12 cellular contexts compared by ENCODE assay signal in the genomic region with DNA sequence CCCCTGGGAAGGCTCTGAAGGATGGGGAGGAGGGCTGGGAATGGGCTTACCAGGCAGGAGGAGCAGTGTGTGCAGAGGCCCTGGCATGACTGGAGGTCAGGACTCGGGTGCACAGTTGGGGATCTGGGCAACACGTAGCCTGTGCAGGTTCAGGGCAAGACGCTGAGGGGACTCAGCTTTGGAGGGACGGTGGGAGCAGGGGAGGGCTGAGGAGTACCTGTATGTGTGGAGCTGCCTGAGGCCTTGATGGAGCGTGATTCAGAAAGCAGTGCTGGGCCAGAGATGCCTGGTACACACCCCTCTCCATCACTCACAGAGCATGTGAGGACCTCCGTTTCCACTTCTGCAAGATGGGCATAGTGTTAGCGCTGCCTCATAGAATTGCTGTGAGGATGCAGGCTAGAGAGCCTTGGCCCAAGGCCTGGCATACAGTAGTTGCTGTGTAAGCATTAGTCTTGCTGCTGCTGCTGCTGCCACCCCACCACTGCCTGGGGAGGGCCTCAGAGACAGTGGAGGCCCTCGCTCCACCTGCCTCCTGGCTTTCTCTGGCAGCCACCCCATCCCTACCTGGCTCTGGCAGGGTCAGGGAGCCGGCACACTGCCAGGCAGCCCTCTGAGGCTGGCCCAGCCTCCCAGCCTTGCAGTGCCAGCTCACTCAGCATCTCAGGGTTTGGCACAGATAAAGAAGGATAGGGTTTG. TPM values are rescaled to one million over a fixed set of nuclear protein-coding genes. Genes with fewer than 3 reads are reported as not detected.
DNase-seq lines count a peak whose midpoint lies in the region; ATAC-seq and TF ChIP-seq lines count a peak whose summit lies in the region.
"Had no signal": no experiment of that assay in that cellular context is flagged by ENCODE, and none has a peak within 500 bp of the region (broad histone marks: within the 10 kb centered on the region; RNA-seq: fewer than 3 reads in every experiment).

No MANE protein-coding gene starts in this region.

- no peak for ATAC-seq in GM21723 (IDR thresholded peaks at IDR 0.05; ENCODE audit: unreplicated experiment)
- ATAC-seq in HG03469 (IDR thresholded peaks at IDR 0.05; ENCODE audit: unreplicated experiment) = no peak

- no peaks in the 10 kb centered on the region for H3K4me1 ChIP-seq in A673 (ENCODE audit: insufficient read depth, low read length, poor library complexity, severe bottlenecking)

- DNase-seq in LNCaP clone FGC (ENCODE audit: low read depth) = no peak
- peak; percentile 90 for DNase-seq in cerebellum (ENCODE audit: low spot score)
- DNase-seq in mucosa of gallbladder (ENCODE audit: low spot score) = peak; percentile 72
- no peak for DNase-seq in activated effector memory CD4-positive, alpha-beta T cell treated with anti-CD3 and anti-CD28 coated beads, Interleukin-2, amount 50 U/mL, for 16 hours
- no peak for DNase-seq in A673 (ENCODE audit: low spot score)
- DNase-seq: BE2C; GOT3; stimulated activated CD4-positive, alpha-beta T cell treated with anti-CD3 and anti-CD28 coated beads, Interleukin-1b, Interleukin-23, amount 100 ng/mL, for 48 hours had no signal

- H3K9me3 ChIP-seq in A673 (ENCODE audit: low read depth, low read length, poor library complexity, severe bottlenecking) = no peaks in the 10 kb centered on the region
- H3K9me3 ChIP-seq: BE2C had no signal

- CTCF ChIA-PET in A673 (lab: Charles Lee) = no interaction called here

- POLR2A ChIA-PET in A673 (lab: Charles Lee; ENCODE audit: low non-redundant PET) = no interaction called here

- no peaks in the 10 kb centered on the region for H3K36me3 ChIP-seq in A673 (ENCODE audit: insufficient read depth, low read length, poor library complexity, severe bottlenecking)
- H3K36me3 ChIP-seq: BE2C had no signal

- no peak for TF ChIP-seq CTCF in 22Rv1 (IDR thresholded peaks at IDR 0.05)
- no peak for TF ChIP-seq CTCF in LNCaP clone FGC (IDR thresholded peaks at IDR 0.05; ENCODE audit: control insufficient read depth, extremely low read depth, insufficient read depth)
- TF ChIP-seq CTCF in A673 (conservative IDR thresholded peaks at IDR 0.05; ENCODE audit: low read depth, low read length) = no peak

- peak overlapping the region; percentile 98 for H3K4me3 ChIP-seq in LNCaP clone FGC (ENCODE audit: low read depth, low read length)
- no peak overlapping the region for H3K4me3 ChIP-seq in A673 (ENCODE audit: low read depth, low read length, poor library complexity, severe bottlenecking)
- H3K4me3 ChIP-seq: lung had no signal

- no peaks in the 10 kb centered on the region for H3K27me3 ChIP-seq in A673 (replicated peaks; ENCODE audit: insufficient read depth, low read depth, low read length, poor library complexity)
- H3K27me3 ChIP-seq: BE2C had no signal

- peak overlapping the region; percentile 97 for H3K27ac ChIP-seq in 22Rv1
- no peak overlapping the region for H3K27ac ChIP-seq in A673 (ENCODE audit: low read depth, low read length, poor library complexity, severe bottlenecking)

- no TSS peak for BruUV-seq in A673 (replicated peaks; lab: Mats Ljungman, UMichigan)

- intact Hi-C loops in A673 (cut with micrococcal nuclease; ENCODE audit: unreplicated experiment) = no loop called here

RNA-seq across cellular contexts. Expression of a gene that starts 2.4 kb away (rescaled TPM):
- total RNA-seq in cerebellum = 4.5 TPM
- total RNA-seq in mucosa of gallbladder = 89.3 TPM
- total RNA-seq in A673 (2021) = 55.2 and 59.0 TPM in 2 replicates

RNA-seq across cellular contexts. Expression of a gene that starts 43.8 kb away (rescaled TPM):
- not detected for total RNA-seq in cerebellum
- 7.3 TPM for total RNA-seq in mucosa of gallbladder
- total RNA-seq in A673 (2021) = not detected in 2 replicates
- total RNA-seq: lung had no signal

Comparison
In these comparisons a context has a peak if more than half of its experiments do, and no peak if none do; other contexts are left out.
1. DNase-seq: peak in cerebellum (single experiment) and mucosa of gallbladder (single experiment); none in LNCaP clone FGC (single experiment), activated effector memory CD4-positive, alpha-beta T cell treated with anti-CD3 and anti-CD28 coated beads, Interleukin-2, amount 50 U/mL, for 16 hours (single experiment) and A673 (single experiment).
2. RNA of a gene that starts 2.4 kb away (total RNA-seq): 89.3 TPM in mucosa of gallbladder (single experiment) and 55.2 to 59.0 TPM in A673; 4.5 TPM in cerebellum (single experiment); every median in the first group is over 10 times any median in the second.